In genomic region chr19:58474291-58474996, GRCh38 we compare ENCODE assay signal across 8 cellular contexts. TPM values are rescaled to one million over a fixed set of nuclear protein-coding genes. Genes with fewer than 3 reads are reported as not detected.
DNase-seq lines count a peak whose midpoint lies in the region; ATAC-seq and TF ChIP-seq lines count a peak whose summit lies in the region.

No MANE protein-coding gene starts in this region.

- H3K36me3 ChIP-seq in SK-N-SH (replicated peaks in 1 of 2; ENCODE audit: control insufficient read depth in 1 of 2, insufficient read depth in 2 of 2, low read length in 1 of 2), result peaks cover 0 to 35% of the 10 kb centered on the region in 2 experiments
- no peaks in the 10 kb centered on the region for H3K36me3 ChIP-seq in PC-9 (ENCODE audit: low read depth)
- peaks cover 14 to 63% (median 45%) of the 10 kb centered on the region in 4 donors for H3K36me3 ChIP-seq in esophagus muscularis mucosa
- H3K36me3 ChIP-seq in smooth muscle cell (ENCODE audit: low read depth), result no peaks in the 10 kb centered on the region

- no peak for TF ChIP-seq RAD21 in SK-N-SH (IDR thresholded peaks at IDR 0.05; ENCODE audit: low read length)

- no peak for TF ChIP-seq CTCF in SK-N-SH (IDR thresholded peaks at IDR 0.05)
- TF ChIP-seq CTCF in PC-9 (conservative IDR thresholded peaks at IDR 0.05), result no peak
- no peak for TF ChIP-seq CTCF in esophagus muscularis mucosa (IDR thresholded peaks at IDR 0.05)
- no peak for TF ChIP-seq CTCF in smooth muscle cell (IDR thresholded peaks at IDR 0.05; ENCODE audit: borderline replicate concordance, insufficient read depth, poor library complexity, severe bottlenecking)

- intact Hi-C loops in PC-9 (cut with micrococcal nuclease; ENCODE audit: unreplicated experiment), result no loop called here
- intact Hi-C loops in esophagus muscularis mucosa (cut with DNase I), result no loop called here

- H3F3A ChIP-seq in SK-N-SH (replicated peaks; ENCODE audit: insufficient read depth) (peaks cover 10% of the 10 kb centered on the region), PC-9 (ENCODE audit: insufficient read depth, low read depth) (peaks cover 18% of the 10 kb centered on the region), smooth muscle cell (ENCODE audit: low read depth) (peaks cover 6% of the 10 kb centered on the region)

- CTCF ChIA-PET in SK-N-SH (lab: Yijun Ruan, JAX), result interaction anchor here (4.5 kb wide), 1 partner anchor 45 kb away, joined by 22 read pairs; the partner anchor contains the start of gene ZBTB45
- CTCF ChIA-PET in PC-9 (lab: Charles Lee), result interaction anchor here (0.6 kb wide), 1 partner anchor 1140 kb away, joined by 3 read pairs; no protein-coding TSS in a partner anchor

- no peak for ATAC-seq in SK-N-SH treated with all-trans-retinoic acid at 6 μM for 48 hours
- no peak for ATAC-seq in GM18517 (IDR thresholded peaks at IDR 0.05; ENCODE audit: unreplicated experiment)
- no peak for ATAC-seq in HG02623 (IDR thresholded peaks at IDR 0.05; ENCODE audit: unreplicated experiment)

- H3K9me3 ChIP-seq in SK-N-SH (no peaks in the 10 kb centered on the region), PC-9 (ENCODE audit: insufficient read depth, low read depth) (no peaks in the 10 kb centered on the region), esophagus muscularis mucosa (no peaks in the 10 kb centered on the region), smooth muscle cell (replicated peaks; ENCODE audit: low read depth) (no peaks in the 10 kb centered on the region)

- peaks cover 2% of the 10 kb centered on the region; the same call in 1 of the 2 replicates for H3K79me2 ChIP-seq in SK-N-SH (ENCODE audit: insufficient read depth)
- H3K79me2 ChIP-seq in PC-9 (ENCODE audit: low read depth), result no peaks in the 10 kb centered on the region
- no peaks in the 10 kb centered on the region for H3K79me2 ChIP-seq in smooth muscle cell (ENCODE audit: low read depth)

- H2AFZ ChIP-seq in SK-N-SH (ENCODE audit: low read depth), result no peak overlapping the region
- H2AFZ ChIP-seq in PC-9, result no peak overlapping the region
- H2AFZ ChIP-seq in smooth muscle cell (ENCODE audit: low read depth), result no peak overlapping the region

- no peaks in the 10 kb centered on the region for H3K27me3 ChIP-seq in SK-N-SH (ENCODE audit: insufficient read depth)
- H3K27me3 ChIP-seq in PC-9 (ENCODE audit: insufficient read depth, low read depth), result no peaks in the 10 kb centered on the region
- H3K27me3 ChIP-seq in esophagus muscularis mucosa, result no peaks in the 10 kb centered on the region
- no peaks in the 10 kb centered on the region for H3K27me3 ChIP-seq in smooth muscle cell (ENCODE audit: low read depth)

- 82% methylated on average over 12 of the region's 12 CpGs for WGBS in SK-N-SH (ENCODE audit: low lambda C conversion rate)
- 85% methylated on average over 12 of the region's 12 CpGs for WGBS in esophagus muscularis mucosa
- 77% methylated on average over 12 of the region's 12 CpGs for WGBS in smooth muscle cell (ENCODE audit: low lambda C conversion rate)

- H3K27ac ChIP-seq in SK-N-SH (ENCODE audit: low read depth in 2 of 2, low read length in 1 of 2) (peak overlapping the region; percentile 22 to 90; a peak in 3 of 4 replicates), PC-9 (no peak overlapping the region), esophagus muscularis mucosa (replicated peaks in 1 of 4) (peak overlapping the region; percentile 84 to 96 (median 90)), smooth muscle cell (ENCODE audit: low read depth) (peak overlapping the region; percentile 96)

- DNase-seq in SK-N-SH (peak; percentile 11), PC-9 (no peak), esophagus muscularis mucosa (ENCODE audit: extremely low spot score) (no peak), smooth muscle cell (lab: John Stamatoyannopoulos, UW; ENCODE audit: unreplicated experiment) (no peak), NCI-H128 (lab: John Stamatoyannopoulos, UW; ENCODE audit: unreplicated experiment) (no peak)

- H4K20me1 ChIP-seq in SK-N-SH (ENCODE audit: insufficient read depth) (0 out of 2 replicates have a peak, but pooled peaks cover under 1% of the 10 kb centered on the region), PC-9 (ENCODE audit: insufficient read depth) (no peaks in the 10 kb centered on the region), smooth muscle cell (ENCODE audit: low read depth) (peaks cover 9% of the 10 kb centered on the region)

- POLR2A ChIA-PET in SK-N-SH (lab: Yijun Ruan, JAX), result interaction anchor here (1.2 to 1.8 kb wide), 2 partner anchors 8 to 66 kb away, joined by 3 to 4 read pairs; partner anchors contain the start of gene ZNF584
- POLR2A ChIA-PET in PC-9 (lab: Charles Lee; ENCODE audit: unreplicated experiment), result no interaction called here

- H3K4me1 ChIP-seq in SK-N-SH (ENCODE audit: control insufficient read depth in 1 of 2, insufficient read depth in 2 of 2, low read depth in 1 of 2, low read length in 1 of 2), result peaks cover 0 to 30% of the 10 kb centered on the region in 2 experiments; a peak in 1 of 4 replicates
- peaks cover 18% of the 10 kb centered on the region; the same call in 1 of the 2 replicates for H3K4me1 ChIP-seq in PC-9 (replicated peaks; ENCODE audit: insufficient read depth)
- H3K4me1 ChIP-seq in esophagus muscularis mucosa, result peaks cover 18 to 31% (median 23%) of the 10 kb centered on the region in 4 donors
- H3K4me1 ChIP-seq in smooth muscle cell (ENCODE audit: low read depth), result peaks cover 16% of the 10 kb centered on the region

- no TSS peak for BruUV-seq in PC-9 (replicated peaks; lab: Mats Ljungman, UMichigan)

- H3K9ac ChIP-seq in SK-N-SH (no peak overlapping the region), smooth muscle cell (ENCODE audit: low read depth) (peak overlapping the region; percentile 85)

- no peak overlapping the region for H3K4me3 ChIP-seq in SK-N-SH (ENCODE audit: low read depth in 2 of 2, low read length in 1 of 2)
- peak overlapping the region; percentile 68; the same call in 1 of the 2 replicates for H3K4me3 ChIP-seq in PC-9
- no peak overlapping the region for H3K4me3 ChIP-seq in esophagus muscularis mucosa
- peak overlapping the region; percentile 54 for H3K4me3 ChIP-seq in smooth muscle cell

- TF ChIP-seq POLR2A in esophagus muscularis mucosa (IDR thresholded peaks at IDR 0.05; ENCODE audit: low read depth), result no peak

- H3K9me2 ChIP-seq in SK-N-SH, result no peaks in the 10 kb centered on the region
- H3K9me2 ChIP-seq in PC-9 (ENCODE audit: insufficient read depth), result no peaks in the 10 kb centered on the region

- peak overlapping the region; percentile 92 for H3K4me2 ChIP-seq in SK-N-SH
- peak overlapping the region; percentile 88 for H3K4me2 ChIP-seq in PC-9
- H3K4me2 ChIP-seq in smooth muscle cell, result peak overlapping the region; percentile 89

- no peak for TF ChIP-seq EP300 in SK-N-SH (IDR thresholded peaks at IDR 0.05; ENCODE audit: borderline replicate concordance in 1 of 2, low read depth in 1 of 2, low read length in 1 of 2)
- TF ChIP-seq EP300 in esophagus muscularis mucosa (IDR thresholded peaks at IDR 0.05), result no peak

TF ChIP-seq in SK-N-SH, 30 proteins besides CTCF, POLR2A, EP300 and RAD21 (continues in another document):
- TF ChIP-seq FOXM1 (IDR thresholded peaks at IDR 0.05; ENCODE audit: low read depth) (no peak), RCOR1 (IDR thresholded peaks at IDR 0.05; ENCODE audit: low read length) (no peak), POLR2AphosphoS5 (IDR thresholded peaks at IDR 0.05; ENCODE audit: low read depth, low read length) (no peak)
- TF ChIP-seq, protein P1, sequence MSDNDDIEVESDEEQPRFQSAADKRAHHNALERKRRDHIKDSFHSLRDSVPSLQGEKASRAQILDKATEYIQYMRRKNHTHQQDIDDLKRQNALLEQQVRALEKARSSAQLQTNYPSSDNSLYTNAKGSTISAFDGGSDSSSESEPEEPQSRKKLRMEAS (IDR thresholded peaks at IDR 0.05; ENCODE audit: low read depth), result no peak

TF ChIP-seq in SK-N-SH treated with all-trans-retinoic acid at 6 μM for 48 hours, 23 proteins besides CTCF, POLR2A, EP300 and RAD21:
- TF ChIP-seq ZFP30 (CRISPR knock-in tag; IDR thresholded peaks at IDR 0.05) (no peak), PPARA (CRISPR knock-in tag; IDR thresholded peaks at IDR 0.05; ENCODE audit: borderline replicate concordance) (no peak), ZNF565 (CRISPR knock-in tag; conservative IDR thresholded peaks at IDR 0.05; ENCODE audit: low read depth) (no peak), ISL1 (CRISPR knock-in tag; IDR thresholded peaks at IDR 0.05) (no peak)

RNA-seq across cellular contexts. Expression of gene ZNF446, which starts 1.7 kb away (rescaled TPM):
- polyA plus RNA-seq in SK-N-SH (2012; rRNA removed), result 6.9 and 7.0 TPM in 2 replicates
- 2.3 and 4.2 TPM in 2 replicates for polyA plus RNA-seq in SK-N-SH (2012; cell fraction: cytosol; rRNA removed)
- polyA plus RNA-seq in SK-N-SH (2012; cell fraction: nucleus; rRNA removed), result 22.6 and 27.0 TPM in 2 replicates
- total RNA-seq in PC-9 (2021), result 11.0 and 16.5 TPM in 2 replicates
- total RNA-seq in esophagus muscularis mucosa, result 10 to 100 TPM; 13.7 to 20.4 (median 17.0) TPM
- 6.6 and 9.5 TPM in 2 replicates for total RNA-seq in smooth muscle cell
- polyA plus RNA-seq in smooth muscle cell, result 9.0 and 10.5 TPM in 2 replicates

RNA-seq across cellular contexts. Expression of gene ZNF324, which starts 7.6 kb away (rescaled TPM):
- polyA plus RNA-seq in SK-N-SH (2012; rRNA removed) (5.6 and 6.0 TPM in 2 replicates), smooth muscle cell (9.0 and 10.2 TPM in 2 replicates)
- 2.2 and 3.8 TPM in 2 replicates for polyA plus RNA-seq in SK-N-SH (2012; cell fraction: cytosol; rRNA removed)
- 11.5 and 12.0 TPM in 2 replicates for polyA plus RNA-seq in SK-N-SH (2012; cell fraction: nucleus; rRNA removed)
- total RNA-seq in PC-9 (2021) (5.9 and 8.1 TPM in 2 replicates), esophagus muscularis mucosa (10 to 100 TPM; 12.9 to 21.8 (median 15.6) TPM), smooth muscle cell (4.4 and 8.8 TPM in 2 replicates)

RNA-seq across cellular contexts. Expression of gene ZNF324B, which starts 23.0 kb away (rescaled TPM):
- polyA plus RNA-seq in SK-N-SH (2012; rRNA removed) (2.9 and 3.8 TPM in 2 replicates), smooth muscle cell (1.5 and 2.6 TPM in 2 replicates)
- polyA plus RNA-seq in SK-N-SH (2012; cell fraction: cytosol; rRNA removed), result 2.1 and 2.8 TPM in 2 replicates
- polyA plus RNA-seq in SK-N-SH (2012; cell fraction: nucleus; rRNA removed), result 5.6 and 6.3 TPM in 2 replicates
- total RNA-seq in PC-9 (2021) (4.3 and 6.1 TPM in 2 replicates), esophagus muscularis mucosa (1 to 10 TPM; 7.1 to 9.7 (median 8.3) TPM), smooth muscle cell (3.1 and 3.3 TPM in 2 replicates)

RNA-seq across cellular contexts. Expression of gene ZNF132, which starts 34.5 kb away (rescaled TPM):
- 1.3 and 1.9 TPM in 2 replicates for polyA plus RNA-seq in SK-N-SH (2012; rRNA removed)
- 0.99 and 1.5 TPM in 2 replicates for polyA plus RNA-seq in SK-N-SH (2012; cell fraction: cytosol; rRNA removed)
- polyA plus RNA-seq in SK-N-SH (2012; cell fraction: nucleus; rRNA removed), result 2.2 and 3.1 TPM in 2 replicates
- 1.5 and 2.1 TPM in 2 replicates for total RNA-seq in PC-9 (2021)
- 1 to 10 TPM; 3.7 to 6.7 (median 4.5) TPM for total RNA-seq in esophagus muscularis mucosa
- total RNA-seq in smooth muscle cell, result 0.63 and 2.3 TPM in 2 replicates
- 0.40 and 0.69 TPM in 2 replicates for polyA plus RNA-seq in smooth muscle cell

RNA-seq across cellular contexts. Expression of gene SLC27A5, which starts 37.3 kb away (rescaled TPM):
- 50.5 and 57.3 TPM in 2 replicates for polyA plus RNA-seq in SK-N-SH (2012; rRNA removed)
- polyA plus RNA-seq in SK-N-SH (2012; cell fraction: cytosol; rRNA removed), result 29.2 and 41.8 TPM in 2 replicates
- polyA plus RNA-seq in SK-N-SH (2012; cell fraction: nucleus; rRNA removed), result 24.0 and 40.3 TPM in 2 replicates
- 8.4 and 9.2 TPM in 2 replicates for total RNA-seq in PC-9 (2021)
- 10 to 100 TPM in 1 of 4 donors, 1 to 10 TPM in 3; 3.8 to 10.8 (median 4.6) TPM for total RNA-seq in esophagus muscularis mucosa
- total RNA-seq in smooth muscle cell, result 0.54 and 6.6 TPM in 2 replicates
- 7.4 and 7.5 TPM in 2 replicates for polyA plus RNA-seq in smooth muscle cell

Comparison
In these comparisons a context has a peak if more than half of its experiments do, and no peak if none do; other contexts are left out.
1. H3K4me3 ChIP-seq: peak in PC-9 (single experiment) and smooth muscle cell (single experiment); none in SK-N-SH (0 of 2) and esophagus muscularis mucosa (0 of 4).
2. Peak in every context shown above with its lines, with median percentiles within 50 percentile points of each other: H3K4me2 ChIP-seq.